ENCODE assay signal across 2 cellular contexts in genomic region chr12:110310754-110311153, GRCh38.
TF ChIP-seq lines count a peak whose summit lies in the region.

No MANE protein-coding gene starts in this region.

TF ChIP-seq in GM12878, 131 proteins besides CTCF, POLR2A, EP300 and RAD21:
- TF ChIP-seq TBL1XR1 (IDR thresholded peaks at IDR 0.05; ENCODE audit: low read depth, low read length): no peak
- no peak for TF ChIP-seq EED (IDR thresholded peaks at IDR 0.05; ENCODE audit: low read depth)
- no peak for TF ChIP-seq SMAD5 (IDR thresholded peaks at IDR 0.05; ENCODE audit: low read depth)
- no peak for TF ChIP-seq RAD51 (IDR thresholded peaks at IDR 0.05)
- no peak for TF ChIP-seq ATF2 (IDR thresholded peaks at IDR 0.05; ENCODE audit: low read length)
- no peak for TF ChIP-seq MLLT1 (IDR thresholded peaks at IDR 0.05)
- TF ChIP-seq CREB1 (IDR thresholded peaks at IDR 0.05; ENCODE audit: low read depth): no peak
- TF ChIP-seq NRF1 (conservative IDR thresholded peaks at IDR 0.05; ENCODE audit: low read depth, low read length): no peak
- TF ChIP-seq BCL3 (IDR thresholded peaks at IDR 0.05; ENCODE audit: borderline replicate concordance, insufficient read depth, low read depth, low read length, poor library complexity, severe bottlenecking): no peak
- no peak for TF ChIP-seq USF2 (IDR thresholded peaks at IDR 0.05; ENCODE audit: borderline replicate concordance, low read depth, low read length)
- TF ChIP-seq ATF3 (IDR thresholded peaks at IDR 0.05; ENCODE audit: borderline replicate concordance, extremely low read depth, low read depth, low read length): no peak

TF ChIP-seq in HepG2, 621 proteins besides CTCF, POLR2A, EP300 and RAD21:
- TF ChIP-seq NR2C2 (CRISPR knock-in tag; IDR thresholded peaks at IDR 0.05; ENCODE audit: borderline replicate concordance): 0 out of 2 replicates have a peak, but pooled peaks have one; percentile 16
- TF ChIP-seq NCOR1 (IDR thresholded peaks at IDR 0.05; ENCODE audit: borderline replicate concordance, low read length): peak; percentile 69; the same call in 1 of the 2 replicates
- TF ChIP-seq CEBPG (CRISPR knock-in tag; IDR thresholded peaks at IDR 0.05): 0 out of 2 replicates have a peak, but pooled peaks have one; percentile 18
- no peak for TF ChIP-seq ZNF7 (CRISPR knock-in tag; IDR thresholded peaks at IDR 0.05)
- TF ChIP-seq CEBPB (IDR thresholded peaks at IDR 0.05; ENCODE audit: borderline replicate concordance, low read depth, low read length): 0 out of 2 replicates have a peak, but pooled peaks have one; percentile 27
- no peak for TF ChIP-seq SOX6 (IDR thresholded peaks at IDR 0.05)
- TF ChIP-seq SOX6 (CRISPR knock-in tag; IDR thresholded peaks at IDR 0.05): no peak
- TF ChIP-seq HNF4A (CRISPR knock-in tag; IDR thresholded peaks at IDR 0.05): peak; percentile 71
